Comparison of ENCODE assay signal across 5 cellular contexts in the genomic region with DNA sequence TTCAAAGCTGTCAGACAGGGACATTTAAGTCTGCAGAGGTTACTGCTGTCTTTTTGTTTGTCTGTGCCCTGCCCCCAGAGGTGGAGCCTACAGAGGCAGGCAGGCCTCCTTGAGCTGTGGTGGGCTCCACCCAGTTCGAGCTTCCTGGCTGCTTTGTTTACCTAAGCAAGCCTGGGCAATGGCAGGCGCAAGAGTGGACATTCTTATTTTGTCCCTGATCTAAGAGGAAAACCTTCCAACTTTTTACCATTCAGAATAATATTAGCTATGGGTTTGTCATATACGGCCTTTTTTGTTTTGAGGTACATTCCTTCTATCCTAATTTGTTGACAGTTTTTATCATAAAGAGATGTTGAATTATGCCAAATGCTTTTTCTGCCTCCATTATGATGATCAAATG.
DNase-seq lines count a peak whose midpoint lies in the region; ATAC-seq, FAIRE-seq and TF ChIP-seq lines count a peak whose summit lies in the region.
"Not testable (repeated sequence)": the region's sequence is repeated elsewhere in the genome, so short reads cannot be mapped to it uniquely, and the experiment has no call there.

No MANE protein-coding gene starts in this region.

- H3K4me1 Mint-ChIP-seq in GM23338, result not testable (repeated sequence)

- in situ Hi-C loops in K562 (cut with MboI), result not testable (repeated sequence)

- 0% methylated on average over 2 of the region's 3 CpGs for WGBS in K562 (ENCODE audit: insufficient coverage, low coverage, missing lambda C conversion rate)

- not testable (repeated sequence) for H3K9me2 ChIP-seq in GM23338 (ENCODE audit: insufficient read depth)

- ATAC-seq in GM23338, K562: not testable (repeated sequence)

- not testable (repeated sequence) for H3K36me3 ChIP-seq in GM23338 (ENCODE audit: insufficient read depth); K562 (ENCODE audit: control insufficient read depth, insufficient read depth, low read length); bronchial epithelial cell (ENCODE audit: control insufficient read depth, insufficient read depth, low read length)

- not testable (repeated sequence) for TF ChIP-seq EP300 in K562 (IDR thresholded peaks at IDR 0.05; ENCODE audit: low read length)

- not testable (repeated sequence) for H3K9me1 ChIP-seq in K562 (ENCODE audit: control insufficient read depth, insufficient read depth, low read length)

- H3K9ac ChIP-seq in K562 (ENCODE audit: insufficient read depth in 1 of 2, low read depth in 2 of 2, low read length in 2 of 2), result not testable (repeated sequence)

- not testable (repeated sequence) for H3K4me2 ChIP-seq in GM23338; K562 (ENCODE audit: insufficient read depth, low read length)

- not testable (repeated sequence) for H3K9me3 ChIP-seq in K562 (replicated peaks; ENCODE audit: control insufficient read depth, insufficient read depth, low read depth, low read length)

- H3K27ac ChIP-seq in GM23338 (ENCODE audit: low read depth); K562 (ENCODE audit: extremely low read depth, low read depth, low read length): not testable (repeated sequence)
- H3K27ac ChIP-seq in epithelial cell of prostate, result peak overlapping the region; percentile 44

- H3K36me3 Mint-ChIP-seq in GM23338 (ENCODE audit: low read depth), result not testable (repeated sequence)

- not testable (repeated sequence) for H3F3A ChIP-seq in GM23338 (replicated peaks; ENCODE audit: low read depth)

- peak overlapping the region; percentile 32; the same call in 1 of the 2 replicates for H2AFZ ChIP-seq in GM23338
- H2AFZ ChIP-seq in K562 (ENCODE audit: low read depth, low read length), result peak overlapping the region; percentile 5; the same call in 1 of the 2 replicates

- not testable (repeated sequence) for TF ChIP-seq RAD21 in K562 (CRISPR knock-in tag; conservative IDR thresholded peaks at IDR 0.05 in 1 of 2, IDR thresholded peaks at IDR 0.05 in 1 of 2)

- CTCF ChIA-PET in K562 (lab: Yijun Ruan, JAX; ENCODE audit: low intra/inter-chr PET ratio), result not testable (repeated sequence)

- BruUV-seq in K562 (replicated peaks; lab: Mats Ljungman, UMichigan), result not testable (repeated sequence)

- POLR2A ChIA-PET in K562 (lab: Yijun Ruan, JAX), result not testable (repeated sequence)

- H3K4me3 ChIP-seq in GM23338; K562; bronchial epithelial cell (ENCODE audit: low read depth, low read length): not testable (repeated sequence)

- H3K9me3 Mint-ChIP-seq in GM23338, result not testable (repeated sequence)

- not testable (repeated sequence) for DNase-seq in GM23338 (ENCODE audit: low spot score); K562 (ENCODE audit: extremely low read depth in 1 of 4, low spot score in 3 of 4); epithelial cell of prostate (ENCODE audit: low read depth, low spot score)
- DNase-seq in NCI-H748 (lab: John Stamatoyannopoulos, UW; ENCODE audit: unreplicated experiment), result peak; percentile 12
- DNase-seq in bronchial epithelial cell (ENCODE audit: low read depth), result peak; percentile 62

- H4K20me1 ChIP-seq in GM23338 (replicated peaks; ENCODE audit: insufficient read depth); K562 (replicated peaks; ENCODE audit: control insufficient read depth, insufficient read depth, low read length): not testable (repeated sequence)

- H3K27me3 ChIP-seq in GM23338 (ENCODE audit: insufficient read depth); K562 (ENCODE audit: control insufficient read depth in 2 of 2, insufficient read depth in 2 of 2, low read length in 2 of 2); bronchial epithelial cell (ENCODE audit: control insufficient read depth, insufficient read depth, low read length): not testable (repeated sequence)

- not testable (repeated sequence) for H3K4me1 ChIP-seq in GM23338 (ENCODE audit: insufficient read depth); K562 (replicated peaks in 1 of 2; ENCODE audit: control insufficient read depth in 2 of 2, insufficient read depth in 2 of 2, low read length in 2 of 2)

- H3K27ac Mint-ChIP-seq in GM23338, result not testable (repeated sequence)

- not testable (repeated sequence) for H3K4me3 Mint-ChIP-seq in GM23338

- intact Hi-C loops in K562 (cut with micrococcal nuclease), result not testable (repeated sequence)

- H3K79me2 ChIP-seq in GM23338 (replicated peaks; ENCODE audit: insufficient read depth); K562 (ENCODE audit: control insufficient read depth, insufficient read depth, low read length): not testable (repeated sequence)

- TF ChIP-seq POLR2A in K562 (conservative IDR thresholded peaks at IDR 0.05), result not testable (repeated sequence)

- not testable (repeated sequence) for H3K27me3 Mint-ChIP-seq in GM23338 (ENCODE audit: insufficient read depth, low read depth, poor library complexity)

- not testable (repeated sequence) for FAIRE-seq in K562 (lab: Jason Lieb, UNC); bronchial epithelial cell (lab: Jason Lieb, UNC)

- TF ChIP-seq CTCF in GM23338 (conservative IDR thresholded peaks at IDR 0.05; ENCODE audit: low read depth in 2 of 2); K562 (IDR thresholded peaks at IDR 0.05 in 2 of 3, conservative IDR thresholded peaks at IDR 0.05 in 1 of 3; ENCODE audit: insufficient read depth in 2 of 3, low read depth in 1 of 3, low read length in 3 of 3); bronchial epithelial cell (IDR thresholded peaks at IDR 0.05; ENCODE audit: insufficient read depth, low read length, severe bottlenecking): not testable (repeated sequence)

TF ChIP-seq in K562, 482 proteins besides CTCF, POLR2A, EP300 and RAD21:
- TF ChIP-seq FOXA3 (CRISPR knock-in tag; conservative IDR thresholded peaks at IDR 0.05 in 1 of 2, IDR thresholded peaks at IDR 0.05 in 1 of 2), result peak in 1 of 2 experiments; percentile 55; a peak in 1 of 4 replicates
